In the genomic region with DNA sequence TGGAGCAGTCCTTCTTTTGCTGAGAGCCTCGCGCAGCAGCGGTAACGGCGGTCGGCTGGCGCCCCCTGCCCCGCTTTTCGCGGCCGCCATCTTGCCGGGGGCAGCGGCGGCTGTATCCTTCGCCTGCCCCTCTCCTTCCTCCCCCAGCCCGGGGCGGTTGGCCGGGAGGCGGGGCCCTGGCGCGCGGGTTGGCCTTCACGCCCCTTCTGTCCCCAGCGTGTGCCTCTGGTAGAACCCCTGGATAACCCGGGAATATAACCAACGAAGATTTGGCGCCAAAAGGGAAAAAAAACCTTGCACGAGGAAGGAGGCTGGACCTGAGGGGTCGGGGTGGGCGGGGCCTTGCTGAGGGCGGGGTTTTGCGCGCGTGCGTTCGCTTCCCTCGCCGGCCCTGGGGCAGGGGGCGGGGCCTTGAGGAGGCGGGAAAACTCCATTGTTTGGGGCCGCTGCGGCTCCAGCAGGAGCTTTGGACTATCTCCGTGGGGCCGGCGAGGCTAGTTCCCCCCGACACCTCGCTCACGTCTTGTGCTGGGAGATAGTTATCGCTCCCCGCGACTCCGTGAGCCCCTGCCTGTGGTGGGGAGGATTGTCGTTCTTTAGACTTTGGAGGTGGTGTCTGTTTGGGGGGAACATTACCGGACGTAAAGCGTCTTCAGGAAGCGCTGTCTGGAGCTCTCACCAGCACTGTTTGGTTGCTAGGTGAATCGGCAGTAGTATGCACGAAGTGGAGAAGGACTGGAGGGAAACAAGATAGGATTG, we compare ENCODE assay signal across 1 cellular context.
TF ChIP-seq lines count a peak whose summit lies in the region.

No MANE protein-coding gene starts in this region.

TF ChIP-seq in WTC11, 78 proteins besides CTCF, POLR2A, EP300 and RAD21 (continued from another document and continues in another):
- TF ChIP-seq, protein P1, sequence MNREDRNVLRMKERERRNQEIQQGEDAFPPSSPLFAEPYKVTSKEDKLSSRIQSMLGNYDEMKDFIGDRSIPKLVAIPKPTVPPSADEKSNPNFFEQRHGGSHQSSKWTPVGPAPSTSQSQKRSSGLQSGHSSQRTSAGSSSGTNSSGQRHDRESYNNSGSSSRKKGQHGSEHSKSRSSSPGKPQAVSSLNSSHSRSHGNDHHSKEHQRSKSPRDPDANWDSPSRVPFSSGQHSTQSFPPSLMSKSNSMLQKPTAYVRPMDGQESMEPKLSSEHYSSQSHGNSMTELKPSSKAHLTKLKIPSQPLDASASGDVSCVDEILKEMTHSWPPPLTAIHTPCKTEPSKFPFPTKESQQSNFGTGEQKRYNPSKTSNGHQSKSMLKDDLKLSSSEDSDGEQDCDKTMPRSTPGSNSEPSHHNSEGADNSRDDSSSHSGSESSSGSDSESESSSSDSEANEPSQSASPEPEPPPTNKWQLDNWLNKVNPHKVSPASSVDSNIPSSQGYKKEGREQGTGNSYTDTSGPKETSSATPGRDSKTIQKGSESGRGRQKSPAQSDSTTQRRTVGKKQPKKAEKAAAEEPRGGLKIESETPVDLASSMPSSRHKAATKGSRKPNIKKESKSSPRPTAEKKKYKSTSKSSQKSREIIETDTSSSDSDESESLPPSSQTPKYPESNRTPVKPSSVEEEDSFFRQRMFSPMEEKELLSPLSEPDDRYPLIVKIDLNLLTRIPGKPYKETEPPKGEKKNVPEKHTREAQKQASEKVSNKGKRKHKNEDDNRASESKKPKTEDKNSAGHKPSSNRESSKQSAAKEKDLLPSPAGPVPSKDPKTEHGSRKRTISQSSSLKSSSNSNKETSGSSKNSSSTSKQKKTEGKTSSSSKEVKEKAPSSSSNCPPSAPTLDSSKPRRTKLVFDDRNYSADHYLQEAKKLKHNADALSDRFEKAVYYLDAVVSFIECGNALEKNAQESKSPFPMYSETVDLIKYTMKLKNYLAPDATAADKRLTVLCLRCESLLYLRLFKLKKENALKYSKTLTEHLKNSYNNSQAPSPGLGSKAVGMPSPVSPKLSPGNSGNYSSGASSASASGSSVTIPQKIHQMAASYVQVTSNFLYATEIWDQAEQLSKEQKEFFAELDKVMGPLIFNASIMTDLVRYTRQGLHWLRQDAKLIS (CRISPR knock-in tag; IDR thresholded peaks at IDR 0.05; ENCODE audit: borderline replicate concordance) = peak; percentile 42; the same call in 1 of the 2 replicates
- TF ChIP-seq, protein P2, sequence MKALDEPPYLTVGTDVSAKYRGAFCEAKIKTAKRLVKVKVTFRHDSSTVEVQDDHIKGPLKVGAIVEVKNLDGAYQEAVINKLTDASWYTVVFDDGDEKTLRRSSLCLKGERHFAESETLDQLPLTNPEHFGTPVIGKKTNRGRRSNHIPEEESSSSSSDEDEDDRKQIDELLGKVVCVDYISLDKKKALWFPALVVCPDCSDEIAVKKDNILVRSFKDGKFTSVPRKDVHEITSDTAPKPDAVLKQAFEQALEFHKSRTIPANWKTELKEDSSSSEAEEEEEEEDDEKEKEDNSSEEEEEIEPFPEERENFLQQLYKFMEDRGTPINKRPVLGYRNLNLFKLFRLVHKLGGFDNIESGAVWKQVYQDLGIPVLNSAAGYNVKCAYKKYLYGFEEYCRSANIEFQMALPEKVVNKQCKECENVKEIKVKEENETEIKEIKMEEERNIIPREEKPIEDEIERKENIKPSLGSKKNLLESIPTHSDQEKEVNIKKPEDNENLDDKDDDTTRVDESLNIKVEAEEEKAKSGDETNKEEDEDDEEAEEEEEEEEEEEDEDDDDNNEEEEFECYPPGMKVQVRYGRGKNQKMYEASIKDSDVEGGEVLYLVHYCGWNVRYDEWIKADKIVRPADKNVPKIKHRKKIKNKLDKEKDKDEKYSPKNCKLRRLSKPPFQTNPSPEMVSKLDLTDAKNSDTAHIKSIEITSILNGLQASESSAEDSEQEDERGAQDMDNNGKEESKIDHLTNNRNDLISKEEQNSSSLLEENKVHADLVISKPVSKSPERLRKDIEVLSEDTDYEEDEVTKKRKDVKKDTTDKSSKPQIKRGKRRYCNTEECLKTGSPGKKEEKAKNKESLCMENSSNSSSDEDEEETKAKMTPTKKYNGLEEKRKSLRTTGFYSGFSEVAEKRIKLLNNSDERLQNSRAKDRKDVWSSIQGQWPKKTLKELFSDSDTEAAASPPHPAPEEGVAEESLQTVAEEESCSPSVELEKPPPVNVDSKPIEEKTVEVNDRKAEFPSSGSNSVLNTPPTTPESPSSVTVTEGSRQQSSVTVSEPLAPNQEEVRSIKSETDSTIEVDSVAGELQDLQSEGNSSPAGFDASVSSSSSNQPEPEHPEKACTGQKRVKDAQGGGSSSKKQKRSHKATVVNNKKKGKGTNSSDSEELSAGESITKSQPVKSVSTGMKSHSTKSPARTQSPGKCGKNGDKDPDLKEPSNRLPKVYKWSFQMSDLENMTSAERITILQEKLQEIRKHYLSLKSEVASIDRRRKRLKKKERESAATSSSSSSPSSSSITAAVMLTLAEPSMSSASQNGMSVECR (CRISPR knock-in tag; IDR thresholded peaks at IDR 0.05; ENCODE audit: borderline replicate concordance) = peak; percentile 55
- TF ChIP-seq, protein P3, sequence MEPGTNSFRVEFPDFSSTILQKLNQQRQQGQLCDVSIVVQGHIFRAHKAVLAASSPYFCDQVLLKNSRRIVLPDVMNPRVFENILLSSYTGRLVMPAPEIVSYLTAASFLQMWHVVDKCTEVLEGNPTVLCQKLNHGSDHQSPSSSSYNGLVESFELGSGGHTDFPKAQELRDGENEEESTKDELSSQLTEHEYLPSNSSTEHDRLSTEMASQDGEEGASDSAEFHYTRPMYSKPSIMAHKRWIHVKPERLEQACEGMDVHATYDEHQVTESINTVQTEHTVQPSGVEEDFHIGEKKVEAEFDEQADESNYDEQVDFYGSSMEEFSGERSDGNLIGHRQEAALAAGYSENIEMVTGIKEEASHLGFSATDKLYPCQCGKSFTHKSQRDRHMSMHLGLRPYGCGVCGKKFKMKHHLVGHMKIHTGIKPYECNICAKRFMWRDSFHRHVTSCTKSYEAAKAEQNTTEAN (CRISPR knock-in tag; IDR thresholded peaks at IDR 0.05) = no peak
- TF ChIP-seq, protein P4, sequence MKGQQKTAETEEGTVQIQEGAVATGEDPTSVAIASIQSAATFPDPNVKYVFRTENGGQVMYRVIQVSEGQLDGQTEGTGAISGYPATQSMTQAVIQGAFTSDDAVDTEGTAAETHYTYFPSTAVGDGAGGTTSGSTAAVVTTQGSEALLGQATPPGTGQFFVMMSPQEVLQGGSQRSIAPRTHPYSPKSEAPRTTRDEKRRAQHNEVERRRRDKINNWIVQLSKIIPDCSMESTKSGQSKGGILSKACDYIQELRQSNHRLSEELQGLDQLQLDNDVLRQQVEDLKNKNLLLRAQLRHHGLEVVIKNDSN (CRISPR knock-in tag; IDR thresholded peaks at IDR 0.05) = no peak; the same call in 1 of the 2 replicates
- no peak for TF ChIP-seq ZNF396 (CRISPR knock-in tag; IDR thresholded peaks at IDR 0.05; ENCODE audit: borderline replicate concordance)
- no peak for TF ChIP-seq SMAD4 (CRISPR knock-in tag; IDR thresholded peaks at IDR 0.05)
- TF ChIP-seq, protein P5, sequence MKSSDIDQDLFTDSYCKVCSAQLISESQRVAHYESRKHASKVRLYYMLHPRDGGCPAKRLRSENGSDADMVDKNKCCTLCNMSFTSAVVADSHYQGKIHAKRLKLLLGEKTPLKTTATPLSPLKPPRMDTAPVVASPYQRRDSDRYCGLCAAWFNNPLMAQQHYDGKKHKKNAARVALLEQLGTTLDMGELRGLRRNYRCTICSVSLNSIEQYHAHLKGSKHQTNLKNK (CRISPR knock-in tag; IDR thresholded peaks at IDR 0.05) = 0 out of 2 replicates have a peak, but pooled peaks have one; percentile 52
- TF ChIP-seq ZNF138 (CRISPR knock-in tag; conservative IDR thresholded peaks at IDR 0.05) = no peak
- TF ChIP-seq SMAD3 (CRISPR knock-in tag; IDR thresholded peaks at IDR 0.05; ENCODE audit: borderline replicate concordance) = peak; percentile 65; the same call in 1 of the 2 replicates
- TF ChIP-seq TEAD1 (CRISPR knock-in tag; IDR thresholded peaks at IDR 0.05) = 0 out of 2 replicates have a peak, but pooled peaks have one; percentile 12
- peak; percentile 60 for TF ChIP-seq SP1 (CRISPR knock-in tag; conservative IDR thresholded peaks at IDR 0.05)
- TF ChIP-seq, protein P6, sequence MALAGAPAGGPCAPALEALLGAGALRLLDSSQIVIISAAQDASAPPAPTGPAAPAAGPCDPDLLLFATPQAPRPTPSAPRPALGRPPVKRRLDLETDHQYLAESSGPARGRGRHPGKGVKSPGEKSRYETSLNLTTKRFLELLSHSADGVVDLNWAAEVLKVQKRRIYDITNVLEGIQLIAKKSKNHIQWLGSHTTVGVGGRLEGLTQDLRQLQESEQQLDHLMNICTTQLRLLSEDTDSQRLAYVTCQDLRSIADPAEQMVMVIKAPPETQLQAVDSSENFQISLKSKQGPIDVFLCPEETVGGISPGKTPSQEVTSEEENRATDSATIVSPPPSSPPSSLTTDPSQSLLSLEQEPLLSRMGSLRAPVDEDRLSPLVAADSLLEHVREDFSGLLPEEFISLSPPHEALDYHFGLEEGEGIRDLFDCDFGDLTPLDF (CRISPR knock-in tag; IDR thresholded peaks at IDR 0.05) = peak; percentile 69; the same call in 1 of the 2 replicates
- TF ChIP-seq, protein P7, sequence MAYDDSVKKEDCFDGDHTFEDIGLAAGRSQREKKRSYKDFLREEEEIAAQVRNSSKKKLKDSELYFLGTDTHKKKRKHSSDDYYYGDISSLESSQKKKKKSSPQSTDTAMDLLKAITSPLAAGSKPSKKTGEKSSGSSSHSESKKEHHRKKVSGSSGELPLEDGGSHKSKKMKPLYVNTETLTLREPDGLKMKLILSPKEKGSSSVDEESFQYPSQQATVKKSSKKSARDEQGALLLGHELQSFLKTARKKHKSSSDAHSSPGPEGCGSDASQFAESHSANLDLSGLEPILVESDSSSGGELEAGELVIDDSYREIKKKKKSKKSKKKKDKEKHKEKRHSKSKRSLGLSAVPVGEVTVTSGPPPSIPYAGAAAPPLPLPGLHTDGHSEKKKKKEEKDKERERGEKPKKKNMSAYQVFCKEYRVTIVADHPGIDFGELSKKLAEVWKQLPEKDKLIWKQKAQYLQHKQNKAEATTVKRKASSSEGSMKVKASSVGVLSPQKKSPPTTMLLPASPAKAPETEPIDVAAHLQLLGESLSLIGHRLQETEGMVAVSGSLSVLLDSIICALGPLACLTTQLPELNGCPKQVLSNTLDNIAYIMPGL (CRISPR knock-in tag; IDR thresholded peaks at IDR 0.05) = peak; percentile 84; the same call in 1 of the 2 replicates
- TF ChIP-seq, protein P8, sequence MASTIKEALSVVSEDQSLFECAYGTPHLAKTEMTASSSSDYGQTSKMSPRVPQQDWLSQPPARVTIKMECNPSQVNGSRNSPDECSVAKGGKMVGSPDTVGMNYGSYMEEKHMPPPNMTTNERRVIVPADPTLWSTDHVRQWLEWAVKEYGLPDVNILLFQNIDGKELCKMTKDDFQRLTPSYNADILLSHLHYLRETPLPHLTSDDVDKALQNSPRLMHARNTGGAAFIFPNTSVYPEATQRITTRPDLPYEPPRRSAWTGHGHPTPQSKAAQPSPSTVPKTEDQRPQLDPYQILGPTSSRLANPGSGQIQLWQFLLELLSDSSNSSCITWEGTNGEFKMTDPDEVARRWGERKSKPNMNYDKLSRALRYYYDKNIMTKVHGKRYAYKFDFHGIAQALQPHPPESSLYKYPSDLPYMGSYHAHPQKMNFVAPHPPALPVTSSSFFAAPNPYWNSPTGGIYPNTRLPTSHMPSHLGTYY (CRISPR knock-in tag; IDR thresholded peaks at IDR 0.05) = 0 out of 2 replicates have a peak, but pooled peaks have one; percentile 9
- TF ChIP-seq, protein P9, sequence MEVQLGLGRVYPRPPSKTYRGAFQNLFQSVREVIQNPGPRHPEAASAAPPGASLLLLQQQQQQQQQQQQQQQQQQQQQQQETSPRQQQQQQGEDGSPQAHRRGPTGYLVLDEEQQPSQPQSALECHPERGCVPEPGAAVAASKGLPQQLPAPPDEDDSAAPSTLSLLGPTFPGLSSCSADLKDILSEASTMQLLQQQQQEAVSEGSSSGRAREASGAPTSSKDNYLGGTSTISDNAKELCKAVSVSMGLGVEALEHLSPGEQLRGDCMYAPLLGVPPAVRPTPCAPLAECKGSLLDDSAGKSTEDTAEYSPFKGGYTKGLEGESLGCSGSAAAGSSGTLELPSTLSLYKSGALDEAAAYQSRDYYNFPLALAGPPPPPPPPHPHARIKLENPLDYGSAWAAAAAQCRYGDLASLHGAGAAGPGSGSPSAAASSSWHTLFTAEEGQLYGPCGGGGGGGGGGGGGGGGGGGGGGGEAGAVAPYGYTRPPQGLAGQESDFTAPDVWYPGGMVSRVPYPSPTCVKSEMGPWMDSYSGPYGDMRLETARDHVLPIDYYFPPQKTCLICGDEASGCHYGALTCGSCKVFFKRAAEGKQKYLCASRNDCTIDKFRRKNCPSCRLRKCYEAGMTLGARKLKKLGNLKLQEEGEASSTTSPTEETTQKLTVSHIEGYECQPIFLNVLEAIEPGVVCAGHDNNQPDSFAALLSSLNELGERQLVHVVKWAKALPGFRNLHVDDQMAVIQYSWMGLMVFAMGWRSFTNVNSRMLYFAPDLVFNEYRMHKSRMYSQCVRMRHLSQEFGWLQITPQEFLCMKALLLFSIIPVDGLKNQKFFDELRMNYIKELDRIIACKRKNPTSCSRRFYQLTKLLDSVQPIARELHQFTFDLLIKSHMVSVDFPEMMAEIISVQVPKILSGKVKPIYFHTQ (CRISPR knock-in tag; IDR thresholded peaks at IDR 0.05) = 0 out of 2 replicates have a peak, but pooled peaks have one; percentile 47
- TF ChIP-seq, protein P10, sequence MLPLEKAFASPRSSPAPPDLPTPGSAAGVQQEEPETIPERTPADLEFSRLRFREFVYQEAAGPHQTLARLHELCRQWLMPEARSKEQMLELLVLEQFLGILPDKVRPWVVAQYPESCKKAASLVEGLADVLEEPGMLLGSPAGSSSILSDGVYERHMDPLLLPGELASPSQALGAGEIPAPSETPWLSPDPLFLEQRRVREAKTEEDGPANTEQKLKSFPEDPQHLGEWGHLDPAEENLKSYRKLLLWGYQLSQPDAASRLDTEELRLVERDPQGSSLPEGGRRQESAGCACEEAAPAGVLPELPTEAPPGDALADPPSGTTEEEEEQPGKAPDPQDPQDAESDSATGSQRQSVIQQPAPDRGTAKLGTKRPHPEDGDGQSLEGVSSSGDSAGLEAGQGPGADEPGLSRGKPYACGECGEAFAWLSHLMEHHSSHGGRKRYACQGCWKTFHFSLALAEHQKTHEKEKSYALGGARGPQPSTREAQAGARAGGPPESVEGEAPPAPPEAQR (CRISPR knock-in tag; IDR thresholded peaks at IDR 0.05) = no peak
- TF ChIP-seq, protein P11, sequence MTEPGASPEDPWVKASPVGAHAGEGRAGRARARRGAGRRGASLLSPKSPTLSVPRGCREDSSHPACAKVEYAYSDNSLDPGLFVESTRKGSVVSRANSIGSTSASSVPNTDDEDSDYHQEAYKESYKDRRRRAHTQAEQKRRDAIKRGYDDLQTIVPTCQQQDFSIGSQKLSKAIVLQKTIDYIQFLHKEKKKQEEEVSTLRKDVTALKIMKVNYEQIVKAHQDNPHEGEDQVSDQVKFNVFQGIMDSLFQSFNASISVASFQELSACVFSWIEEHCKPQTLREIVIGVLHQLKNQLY (CRISPR knock-in tag; IDR thresholded peaks at IDR 0.05) = no peak
- TF ChIP-seq CREM (CRISPR knock-in tag; IDR thresholded peaks at IDR 0.05) = no peak
- TF ChIP-seq NR1H2 (CRISPR knock-in tag; IDR thresholded peaks at IDR 0.05) = no peak
- no peak for TF ChIP-seq ZNF121 (CRISPR knock-in tag; IDR thresholded peaks at IDR 0.05)
- TF ChIP-seq, protein P12, sequence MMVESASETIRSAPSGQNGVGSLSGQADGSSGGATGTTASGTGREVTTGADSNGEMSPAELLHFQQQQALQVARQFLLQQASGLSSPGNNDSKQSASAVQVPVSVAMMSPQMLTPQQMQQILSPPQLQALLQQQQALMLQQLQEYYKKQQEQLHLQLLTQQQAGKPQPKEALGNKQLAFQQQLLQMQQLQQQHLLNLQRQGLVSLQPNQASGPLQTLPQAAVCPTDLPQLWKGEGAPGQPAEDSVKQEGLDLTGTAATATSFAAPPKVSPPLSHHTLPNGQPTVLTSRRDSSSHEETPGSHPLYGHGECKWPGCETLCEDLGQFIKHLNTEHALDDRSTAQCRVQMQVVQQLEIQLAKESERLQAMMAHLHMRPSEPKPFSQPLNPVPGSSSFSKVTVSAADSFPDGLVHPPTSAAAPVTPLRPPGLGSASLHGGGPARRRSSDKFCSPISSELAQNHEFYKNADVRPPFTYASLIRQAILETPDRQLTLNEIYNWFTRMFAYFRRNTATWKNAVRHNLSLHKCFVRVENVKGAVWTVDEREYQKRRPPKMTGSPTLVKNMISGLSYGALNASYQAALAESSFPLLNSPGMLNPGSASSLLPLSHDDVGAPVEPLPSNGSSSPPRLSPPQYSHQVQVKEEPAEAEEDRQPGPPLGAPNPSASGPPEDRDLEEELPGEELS (CRISPR knock-in tag; IDR thresholded peaks at IDR 0.05) = no peak
- 0 out of 2 replicates have a peak, but pooled peaks have one; percentile 27 for TF ChIP-seq RORB (CRISPR knock-in tag; IDR thresholded peaks at IDR 0.05)
